In genomic region chr3:172104471-172105072, GRCh38 we compare ENCODE assay signal across 11 cellular contexts.
A peak's percentile ranks its signal among the peaks of the same experiment; 100 is the strongest.
DNase-seq lines count a peak whose midpoint lies in the region; ATAC-seq and TF ChIP-seq lines count a peak whose summit lies in the region.
"Had no signal": no experiment of that assay in that cellular context is flagged by ENCODE, and none has a peak within 500 bp of the region (broad histone marks: within the 10 kb centered on the region; RNA-seq: fewer than 3 reads in every experiment).

No MANE protein-coding gene starts in this region.

- TF ChIP-seq CTCF in LNCaP clone FGC (IDR thresholded peaks at IDR 0.05; ENCODE audit: control insufficient read depth, extremely low read depth, insufficient read depth) (no peak), brain (conservative IDR thresholded peaks at IDR 0.05) (no peak), lung (IDR thresholded peaks at IDR 0.05; ENCODE audit: control extremely low read depth, extremely low read depth) (no peak), coronary artery (IDR thresholded peaks at IDR 0.05) (no peak), WERI-Rb-1 (IDR thresholded peaks at IDR 0.05; ENCODE audit: low read depth, low read length) (no peak)

- DNase-seq in ACHN (peak; percentile 42), LNCaP clone FGC (ENCODE audit: low read depth) (no peak), lung (ENCODE audit: low spot score) (no peak), NCI-H128 (lab: John Stamatoyannopoulos, UW; ENCODE audit: unreplicated experiment) (no peak), coronary artery (ENCODE audit: low spot score) (no peak), ureter (ENCODE audit: low spot score) (no peak), WERI-Rb-1 (no peak)
- DNase-seq: GOT3, NCI-H1694 had no signal

- H3K27me3 ChIP-seq in lung (ENCODE audit: control insufficient read depth, insufficient read depth) (no peaks in the 10 kb centered on the region), WERI-Rb-1 (ENCODE audit: insufficient read depth, low read depth, severe bottlenecking) (no peaks in the 10 kb centered on the region)

- ATAC-seq in lung (ENCODE audit: insufficient read depth, low FRiP score): no peak
- ATAC-seq: sciatic nerve had no signal

- peak overlapping the region; percentile 10 to 55 for H3K27ac ChIP-seq in lung (ENCODE audit: low read depth in 1 of 2, low read length in 1 of 2)
- no peak overlapping the region for H3K27ac ChIP-seq in coronary artery
- H3K27ac ChIP-seq in WERI-Rb-1: no peak overlapping the region

- H3K27ac Mint-ChIP-seq in brain: peak overlapping the region in 3 of 5 experiments; percentile 29 to 76 (median 55)

- H3K4me1 ChIP-seq in lung (ENCODE audit: control insufficient read depth in 2 of 2, insufficient read depth in 2 of 2, low read length in 2 of 2): peaks cover 7 to 24% of the 10 kb centered on the region in 2 donors

- H3K9me3 ChIP-seq in lung (ENCODE audit: control insufficient read depth in 2 of 2, insufficient read depth in 1 of 2, low read length in 1 of 2) (no peaks in the 10 kb centered on the region), WERI-Rb-1 (ENCODE audit: severe bottlenecking) (no peaks in the 10 kb centered on the region)

- H3K36me3 Mint-ChIP-seq in brain: peaks cover 11% of the 10 kb centered on the region

- 75 to 81% methylated on average over 2 of the region's 2 CpGs for WGBS in lung, 2 donors

- in situ Hi-C loops in ACHN (cut with HindIII; ENCODE audit: low pct_ligation_motif_present, low pct_unique_long_range_greater_than_20kb, low sequenced_read_pairs): no loop called here

- H3K4me1 Mint-ChIP-seq in brain: peaks cover 86% of the 10 kb centered on the region

- H3K9me3 Mint-ChIP-seq in brain: no peaks in the 10 kb centered on the region

- H3K4me3 ChIP-seq in LNCaP clone FGC (ENCODE audit: low read depth, low read length) (peak overlapping the region; percentile 13; the same call in 1 of the 2 replicates), lung (no peak overlapping the region), coronary artery (no peak overlapping the region), WERI-Rb-1 (ENCODE audit: low read depth, low read length) (no peak overlapping the region)

- no peaks in the 10 kb centered on the region for H3K36me3 ChIP-seq in lung (ENCODE audit: control insufficient read depth in 2 of 2, insufficient read depth in 2 of 2, low read length in 2 of 2)
- no peaks in the 10 kb centered on the region for H3K36me3 ChIP-seq in WERI-Rb-1

- peak overlapping the region in 3 of 5 experiments; percentile 2 to 63 (median 34) for H3K4me3 Mint-ChIP-seq in brain

- no peaks in the 10 kb centered on the region for H3K27me3 Mint-ChIP-seq in brain

Comparison
In these comparisons a context has a peak if more than half of its experiments do, and no peak if none do; other contexts are left out.
1. H3K27ac ChIP-seq: peak in lung (2 of 2); none in coronary artery (0 of 2) and WERI-Rb-1 (single experiment).